11 cellular contexts compared by ENCODE assay signal in genomic region chr12:46362895-46363581, GRCh38. TPM values are rescaled to one million over a fixed set of nuclear protein-coding genes. Genes with fewer than 3 reads are reported as not detected.
DNase-seq lines count a peak whose midpoint lies in the region; ATAC-seq, FAIRE-seq and TF ChIP-seq lines count a peak whose summit lies in the region.
"Had no signal": no experiment of that assay in that cellular context is flagged by ENCODE, and none has a peak within 500 bp of the region (broad histone marks: within the 10 kb centered on the region; RNA-seq: fewer than 3 reads in every experiment).

No MANE protein-coding gene starts in this region.

- H4K20me1 ChIP-seq in BLaER1 (peaks cover 100% of the 10 kb centered on the region), KMS-11 (ENCODE audit: insufficient read depth) (peaks cover 8% of the 10 kb centered on the region; the same call in 1 of the 2 replicates), astrocyte (ENCODE audit: insufficient read depth, low read length) (peaks cover 97% of the 10 kb centered on the region)

- H3K27me3 Mint-ChIP-seq in astrocyte (ENCODE audit: low read depth, unreplicated experiment) (no peaks in the 10 kb centered on the region), natural killer cell (ENCODE audit: low read depth in 2 of 2) (no peaks in the 10 kb centered on the region)

- FAIRE-seq in astrocyte (lab: Jason Lieb, UNC): no peak
- FAIRE-seq: GM12892 had no signal

- H3K79me2 ChIP-seq in KMS-11 (ENCODE audit: insufficient read depth, low read depth) (peaks cover 24% of the 10 kb centered on the region; the same call in 1 of the 2 replicates), astrocyte (ENCODE audit: insufficient read depth, low read length) (peaks cover 30% of the 10 kb centered on the region)

- no peak for TF ChIP-seq POLR2A in tibial nerve (IDR thresholded peaks at IDR 0.05)

- H3K4me1 Mint-ChIP-seq in astrocyte (ENCODE audit: low read depth, unreplicated experiment): peaks cover 42% of the 10 kb centered on the region
- H3K4me1 Mint-ChIP-seq in natural killer cell: peaks cover 62 to 76% of the 10 kb centered on the region in 2 donors

- H3K4me2 ChIP-seq in BLaER1: peak overlapping the region; percentile 16; the same call in 1 of the 2 replicates
- peak overlapping the region; percentile 29; the same call in 1 of the 2 replicates for H3K4me2 ChIP-seq in KMS-11
- H3K4me2 ChIP-seq in astrocyte (ENCODE audit: low read length): no peak overlapping the region

- H3K9me3 ChIP-seq in BLaER1 (no peaks in the 10 kb centered on the region), astrocyte (ENCODE audit: insufficient read depth, low read depth, low read length) (no peaks in the 10 kb centered on the region), tibial nerve (no peaks in the 10 kb centered on the region)

- H3K36me3 Mint-ChIP-seq in astrocyte (ENCODE audit: low read depth, unreplicated experiment): peaks cover 28% of the 10 kb centered on the region
- H3K36me3 Mint-ChIP-seq in natural killer cell: peaks cover 66% of the 10 kb centered on the region

- DNase-seq in astrocyte (ENCODE audit: low read depth): no peak
- DNase-seq in natural killer cell: no peak
- DNase-seq in tibial nerve (ENCODE audit: low spot score in 2 of 2): no peak
- no peak for DNase-seq in NCI-H446 (lab: John Stamatoyannopoulos, UW)
- DNase-seq in amygdala (lab: John Stamatoyannopoulos, UW): no peak
- DNase-seq: NCI-H146; stimulated activated CD4-positive, alpha-beta T cell treated with anti-CD3 and anti-CD28 coated beads, Interleukin-15, amount 100 ng/mL, for 24 hours had no signal

- H3K4me1 ChIP-seq in BLaER1 (peaks cover 54% of the 10 kb centered on the region), KMS-11 (ENCODE audit: low read depth, poor library complexity, severe bottlenecking) (peaks cover 100% of the 10 kb centered on the region), astrocyte (ENCODE audit: insufficient read depth, low read length) (peaks cover 24% of the 10 kb centered on the region), tibial nerve (peaks cover 5 to 85% (median 49%) of the 10 kb centered on the region in 4 donors)

- H3K27me3 ChIP-seq in BLaER1: no peaks in the 10 kb centered on the region
- 0 out of 2 replicates have a peak, but pooled peaks cover 3% of the 10 kb centered on the region for H3K27me3 ChIP-seq in KMS-11 (ENCODE audit: insufficient read depth, low read depth)
- H3K27me3 ChIP-seq in astrocyte (ENCODE audit: insufficient read depth, low read length): no peaks in the 10 kb centered on the region
- H3K27me3 ChIP-seq in tibial nerve: no peaks in the 10 kb centered on the region

- H2AFZ ChIP-seq in KMS-11 (ENCODE audit: low read depth) (no peak overlapping the region), astrocyte (ENCODE audit: low read depth, low read length) (no peak overlapping the region)

- H3K27ac ChIP-seq in BLaER1 (no peak overlapping the region), KMS-11 (0 out of 2 replicates have a peak overlapping the region, but pooled peaks have one; percentile 19), astrocyte (ENCODE audit: low read depth, low read length) (no peak overlapping the region), tibial nerve (no peak overlapping the region)

- no peak overlapping the region for H3K9ac ChIP-seq in BLaER1
- H3K9ac ChIP-seq in KMS-11: no peak overlapping the region
- no peak overlapping the region for H3K9ac ChIP-seq in astrocyte (ENCODE audit: low read length)

- no peak for TF ChIP-seq EP300 in tibial nerve (IDR thresholded peaks at IDR 0.05)

- ATAC-seq in natural killer cell: no peak
- ATAC-seq in GM19324 (IDR thresholded peaks at IDR 0.05; ENCODE audit: low FRiP score, unreplicated experiment): no peak

- H3K9me3 Mint-ChIP-seq in astrocyte (ENCODE audit: unreplicated experiment) (no peaks in the 10 kb centered on the region), natural killer cell (no peaks in the 10 kb centered on the region)

- intact Hi-C loops in natural killer cell (cut with micrococcal nuclease): no loop called here

- peaks cover 93% of the 10 kb centered on the region for H3K36me3 ChIP-seq in BLaER1
- peaks cover 58% of the 10 kb centered on the region; the same call in 1 of the 2 replicates for H3K36me3 ChIP-seq in KMS-11 (ENCODE audit: insufficient read depth)
- H3K36me3 ChIP-seq in astrocyte (ENCODE audit: insufficient read depth, low read length): peaks cover 92% of the 10 kb centered on the region
- peaks cover 7 to 93% (median 40%) of the 10 kb centered on the region in 3 donors for H3K36me3 ChIP-seq in tibial nerve

- peak overlapping the region; percentile 48 for H3K4me3 Mint-ChIP-seq in astrocyte (ENCODE audit: unreplicated experiment)
- H3K4me3 Mint-ChIP-seq in natural killer cell: peak overlapping the region; percentile 2

- H3K4me3 ChIP-seq in BLaER1 (no peak overlapping the region), KMS-11 (IDR thresholded peaks at IDR 0.05; ENCODE audit: insufficient read depth, low read depth, low read length) (no peak overlapping the region), astrocyte (ENCODE audit: insufficient read depth, low read depth, low read length) (no peak overlapping the region), tibial nerve (no peak overlapping the region)

- H3K27ac Mint-ChIP-seq in astrocyte (ENCODE audit: unreplicated experiment): peak overlapping the region; percentile 22
- peak overlapping the region; percentile 82 to 88 for H3K27ac Mint-ChIP-seq in natural killer cell

- WGBS in tibial nerve, 2 donors: 43 to 49% methylated on average over 2 of the region's 2 CpGs

- TF ChIP-seq CTCF in KMS-11 (conservative IDR thresholded peaks at IDR 0.05; ENCODE audit: low read depth, low read length) (no peak), astrocyte (IDR thresholded peaks at IDR 0.05; ENCODE audit: insufficient read depth, low read depth, low read length) (no peak), natural killer cell (IDR thresholded peaks at IDR 0.05) (no peak), tibial nerve (IDR thresholded peaks at IDR 0.05) (no peak)

RNA-seq across cellular contexts. Expression of gene SLC38A2, which starts 9.5 kb away (rescaled TPM):
- total RNA-seq in astrocyte (378 and 421 TPM in 2 replicates), natural killer cell (100 to 1,000 TPM; 131 to 241 (median 167) TPM), tibial nerve (100 to 1,000 TPM; 368 to 440 (median 381) TPM)
